Comparison of ENCODE assay signal across 8 cellular contexts in genomic region chr3:184540777-184541681, GRCh38. TPM values are rescaled to one million over a fixed set of nuclear protein-coding genes. Genes with fewer than 3 reads are reported as not detected.
DNase-seq lines count a peak whose midpoint lies in the region; ATAC-seq and TF ChIP-seq lines count a peak whose summit lies in the region.

No MANE protein-coding gene starts in this region.

- H2BK120ac ChIP-seq in trophoblast cell (ENCODE audit: insufficient read depth, low read length, poor library complexity), result no peak overlapping the region

- H3K79me1 ChIP-seq in trophoblast cell (ENCODE audit: low read length), result no peaks in the 10 kb centered on the region

- H3K79me2 ChIP-seq in fibroblast of lung (ENCODE audit: control insufficient read depth, insufficient read depth, low read length) (no peaks in the 10 kb centered on the region), trophoblast cell (ENCODE audit: control insufficient read depth, insufficient read depth, low read length, poor library complexity) (no peaks in the 10 kb centered on the region)

- intact Hi-C loops in uterus (cut with DNase I; ENCODE audit: low total_unique reads), result loop anchor here (10.0 kb wide), 1 partner anchor 166 kb away; the partner anchor contains the start of gene THPO

- no peak overlapping the region for H3K27ac ChIP-seq in fibroblast of lung (ENCODE audit: insufficient read depth, low read length)
- no peak overlapping the region for H3K27ac ChIP-seq in trophoblast cell (ENCODE audit: low read depth, low read length)
- H3K27ac ChIP-seq in uterus, result no peak overlapping the region

- H4K12ac ChIP-seq in trophoblast cell (ENCODE audit: low read depth, low read length), result no peak overlapping the region

- no peak overlapping the region for H4K91ac ChIP-seq in trophoblast cell (ENCODE audit: low read depth, low read length)

- H3K4me2 ChIP-seq in fibroblast of lung (ENCODE audit: extremely low read depth, insufficient read depth, low read length), result no peak overlapping the region
- no peak overlapping the region for H3K4me2 ChIP-seq in trophoblast cell (ENCODE audit: low read length)

- WGBS in trophoblast cell (ENCODE audit: extremely low coverage, insufficient coverage, insufficient read length), result no CpG with 5 or more reads among the region's 14 CpGs

- no peak overlapping the region for H2BK5ac ChIP-seq in trophoblast cell (ENCODE audit: low read depth, low read length, poor library complexity)

- no peak overlapping the region for H2BK12ac ChIP-seq in trophoblast cell (ENCODE audit: low read length)

- ATAC-seq in GM21381 (IDR thresholded peaks at IDR 0.05; ENCODE audit: unreplicated experiment), result no peak

- DNase-seq in AG10803 (ENCODE audit: low read depth), result no peak
- DNase-seq in HFF-Myc (ENCODE audit: extremely low read depth, low read depth), result no peak
- peak; percentile 37 for DNase-seq in NCI-H82 treated with DMSO at 0.1 percent for 48 hours (lab: John Stamatoyannopoulos, UW; ENCODE audit: unreplicated experiment)
- DNase-seq in activated CD8-positive, alpha-beta memory T cell treated with anti-CD3 and anti-CD28 coated beads, Interleukin-2, amount 50 U/mL, for 48 hours, result peak; percentile 88
- peak; percentile 30 to 33 for DNase-seq in fibroblast of lung (ENCODE audit: low read depth in 2 of 2)
- DNase-seq in trophoblast cell, result peak; percentile 79 to 91
- DNase-seq in uterus, result peak in 1 of 2 donors; percentile 44

- H3K9me3 ChIP-seq in fibroblast of lung (ENCODE audit: control insufficient read depth, insufficient read depth, low read depth, low read length) (no peaks in the 10 kb centered on the region), trophoblast cell (ENCODE audit: insufficient read depth, low read depth, low read length) (no peaks in the 10 kb centered on the region), uterus (no peaks in the 10 kb centered on the region)

- no peak overlapping the region for H3K4ac ChIP-seq in trophoblast cell (ENCODE audit: low read depth, low read length)

- H2AK5ac ChIP-seq in trophoblast cell (ENCODE audit: low read length), result no peak overlapping the region

- no peak overlapping the region for H3K9ac ChIP-seq in fibroblast of lung (ENCODE audit: insufficient read depth, low read length)
- no peak overlapping the region for H3K9ac ChIP-seq in trophoblast cell (ENCODE audit: low read length)

- H2AFZ ChIP-seq in fibroblast of lung (ENCODE audit: low read length), result no peak overlapping the region
- no peak overlapping the region for H2AFZ ChIP-seq in trophoblast cell (ENCODE audit: insufficient read depth, low read length, poor library complexity)

- no peak overlapping the region for H3K23ac ChIP-seq in trophoblast cell (ENCODE audit: low read length)

- H3K27me3 ChIP-seq in fibroblast of lung (ENCODE audit: control insufficient read depth, insufficient read depth, low read length), result peaks cover 30% of the 10 kb centered on the region
- no peaks in the 10 kb centered on the region for H3K27me3 ChIP-seq in trophoblast cell (ENCODE audit: insufficient read depth, low read length)
- no peaks in the 10 kb centered on the region for H3K27me3 ChIP-seq in uterus

- no peak overlapping the region for H3K18ac ChIP-seq in trophoblast cell (ENCODE audit: low read length)

- TF ChIP-seq POLR2A in uterus (IDR thresholded peaks at IDR 0.05), result no peak

- TF ChIP-seq CTCF in AG10803 (conservative IDR thresholded peaks at IDR 0.05; ENCODE audit: low read length), result peak; percentile 64
- TF ChIP-seq CTCF in HFF-Myc (IDR thresholded peaks at IDR 0.05; ENCODE audit: low read depth, low read length, missing control alignments), result peak; percentile 78
- peak; percentile 51 to 68 for TF ChIP-seq CTCF in fibroblast of lung (conservative IDR thresholded peaks at IDR 0.05 in 1 of 2, IDR thresholded peaks at IDR 0.05 in 1 of 2; ENCODE audit: low read depth in 1 of 2, low read length in 2 of 2)
- peak; percentile 23 to 50 (median 40) for TF ChIP-seq CTCF in uterus (IDR thresholded peaks at IDR 0.05)

- no peak overlapping the region for H4K8ac ChIP-seq in trophoblast cell (ENCODE audit: low read depth, low read length)

- no peaks in the 10 kb centered on the region for H3K36me3 ChIP-seq in fibroblast of lung (ENCODE audit: control insufficient read depth, insufficient read depth, low read length)
- no peaks in the 10 kb centered on the region for H3K36me3 ChIP-seq in trophoblast cell (ENCODE audit: control insufficient read depth in 1 of 2, insufficient read depth in 2 of 2, low read length in 2 of 2)
- no peaks in the 10 kb centered on the region for H3K36me3 ChIP-seq in uterus

- H3K4me3 ChIP-seq in AG10803 (ENCODE audit: low read length) (no peak overlapping the region), HFF-Myc (replicated peaks; ENCODE audit: low read depth, low read length) (no peak overlapping the region), fibroblast of lung (replicated peaks in 1 of 4; ENCODE audit: control extremely low read depth in 1 of 4, insufficient read depth in 1 of 4, low read depth in 3 of 4, low read length in 4 of 4) (no peak overlapping the region), trophoblast cell (ENCODE audit: low read depth, low read length) (no peak overlapping the region), uterus (no peak overlapping the region)

- H3K4me1 ChIP-seq in fibroblast of lung (ENCODE audit: control insufficient read depth, extremely low read depth, insufficient read depth, low read length), result no peaks in the 10 kb centered on the region
- H3K4me1 ChIP-seq in trophoblast cell (ENCODE audit: control insufficient read depth in 1 of 2, insufficient read depth in 2 of 2, low read length in 2 of 2), result no peaks in the 10 kb centered on the region
- H3K4me1 ChIP-seq in uterus, result peaks cover 0 to 3% of the 10 kb centered on the region in 2 donors

- H4K20me1 ChIP-seq in fibroblast of lung (ENCODE audit: control insufficient read depth, extremely low read depth, insufficient read depth, low read length), result no peaks in the 10 kb centered on the region

- H3K14ac ChIP-seq in trophoblast cell (ENCODE audit: low read length), result no peak overlapping the region

RNA-seq across cellular contexts. Expression of gene EPHB3, which starts 20.6 kb away (rescaled TPM):
- total RNA-seq in fibroblast of lung, result 3.9 and 7.6 TPM in 2 replicates
- 1.6 and 2.2 TPM in 2 replicates for polyA plus RNA-seq in fibroblast of lung
- 4.0 and 5.1 TPM in 2 replicates for polyA plus RNA-seq in fibroblast of lung (2012)
- 21.6 and 24.8 TPM in 2 replicates for polyA minus RNA-seq in fibroblast of lung (ENCODE audit: low replicate concordance)
- polyA plus RNA-seq in trophoblast cell (2013), result 11.1 and 12.0 TPM in 2 replicates
- total RNA-seq in uterus, result 10 to 100 TPM in 2 of 4 donors, 1 to 10 TPM in 2; 2.0 to 70.2 (median 19.7) TPM

Comparison
In these comparisons a context has a peak if more than half of its experiments do, and no peak if none do; other contexts are left out.
1. DNase-seq: peak in NCI-H82 treated with DMSO at 0.1 percent for 48 hours (single experiment), activated CD8-positive, alpha-beta memory T cell treated with anti-CD3 and anti-CD28 coated beads, Interleukin-2, amount 50 U/mL, for 48 hours (single experiment), fibroblast of lung (2 of 2) and trophoblast cell (2 of 2); none in AG10803 (single experiment) and HFF-Myc (single experiment).
2. Peak in every context shown above with its lines, with median percentiles within 50 percentile points of each other: CTCF ChIP-seq.